Comparison of ENCODE assay signal across 26 cellular contexts in genomic region chr1:61852693-61853060, GRCh38.
"Had no signal": no experiment of that assay in that cellular context is flagged by ENCODE, and none has a peak within 500 bp of the region (broad histone marks: within the 10 kb centered on the region; RNA-seq: fewer than 3 reads in every experiment).

No MANE protein-coding gene starts in this region.

- DNase-seq: kidney; left colon; left lung; lower lobe of right lung; psoas muscle; right lobe of liver; stimulated activated CD4-positive, alpha-beta T cell treated with anti-CD3 and anti-CD28 coated beads, Interleukin-1b, Interleukin-23, amount 100 ng/mL, for 48 hours; stimulated activated CD4-positive, alpha-beta T cell treated with anti-CD3 and anti-CD28 coated beads, Interleukin-2, amount 100 ng/mL, for 48 hours; stimulated activated CD4-positive, alpha-beta T cell treated with anti-CD3 and anti-CD28 coated beads, Interleukin-4, amount 100 ng/mL, for 4 hours; stimulated activated CD8-positive, alpha-beta memory T cell treated with anti-CD3 and anti-CD28 coated beads, Interleukin-4, amount 100 ng/mL, for 48 hours; stimulated activated naive CD4-positive, alpha-beta T cell treated with Interleukin-2 at 50 U/mL for 16 hours; stimulated activated naive CD8-positive, alpha-beta T cell treated with anti-CD3 and anti-CD28 coated beads, Interleukin-15, amount 100 ng/mL, for 72 hours; testis; thyroid gland; transverse colon; upper lobe of left lung had no signal

- H3K4me2 ChIP-seq: smooth muscle cell had no signal

- H3K9me3 ChIP-seq: left lung, lower lobe of right lung, mucosa of descending colon, psoas muscle, right atrium auricular region, right lobe of liver, testis, thyroid gland, transverse colon, upper lobe of left lung, vagina had no signal

- H3K27me3 Mint-ChIP-seq: memory B cell; naive thymus-derived CD4-positive, alpha-beta T cell; natural killer cell treated with Interleukin-12 subunit alpha and Interleukin-12 subunit beta and Interleukin-15 and Interleukin-18, amount 100 ng/mL, for 72 hours; stimulated activated memory B cell treated with anti-CD40 and anti-IgM and Interleukin-4, amounts not matched to agents 10 μg/mL and 1 μg/mL and 100 μg/mL, for 72 hours; stimulated activated naive CD8-positive, alpha-beta T cell treated with anti-CD3 and anti-CD28 coated beads, Interleukin-15, amount 100 ng/mL, for 72 hours had no signal

- H3K4me1 Mint-ChIP-seq: memory B cell; neural crest cell; stimulated activated memory B cell treated with anti-CD40 and anti-IgM and Interleukin-4, amounts not matched to agents 10 μg/mL and 1 μg/mL and 100 μg/mL, for 72 hours; stimulated activated naive CD8-positive, alpha-beta T cell treated with anti-CD3 and anti-CD28 coated beads, Interleukin-15, amount 100 ng/mL, for 72 hours had no signal

- H3K36me3 ChIP-seq: left lung, right atrium auricular region, thyroid gland had no signal

- H3K4me1 ChIP-seq: lower lobe of right lung, parathyroid adenoma, right lobe of liver, testis, thyroid gland, transverse colon, vagina had no signal

- H3K36me3 Mint-ChIP-seq: natural killer cell treated with Interleukin-12 subunit alpha and Interleukin-12 subunit beta and Interleukin-15 and Interleukin-18, amount 100 ng/mL, for 72 hours had no signal

- H3K4me3 ChIP-seq: left lung, lower lobe of right lung, mucosa of descending colon, psoas muscle, right atrium auricular region, right lobe of liver, smooth muscle cell, testis, thyroid gland, transverse colon, upper lobe of left lung, vagina had no signal

- H3K79me2 ChIP-seq: parathyroid adenoma had no signal

- ATAC-seq: natural killer cell treated with Interleukin-12 subunit alpha and Interleukin-12 subunit beta and Interleukin-15 and Interleukin-18, amount 100 ng/mL, for 72 hours; stimulated activated memory B cell treated with anti-CD40 and anti-IgM and Interleukin-4, amounts not matched to agents 10 μg/mL and 1 μg/mL and 100 μg/mL, for 72 hours; stimulated activated naive CD8-positive, alpha-beta T cell treated with anti-CD3 and anti-CD28 coated beads, Interleukin-15, amount 100 ng/mL, for 72 hours had no signal

- H3K27ac ChIP-seq: left lung, lower lobe of right lung, parathyroid adenoma, psoas muscle, right atrium auricular region, right lobe of liver, testis, thyroid gland, transverse colon, upper lobe of left lung, vagina had no signal

- H3K9me3 Mint-ChIP-seq: memory B cell; naive thymus-derived CD4-positive, alpha-beta T cell; natural killer cell treated with Interleukin-12 subunit alpha and Interleukin-12 subunit beta and Interleukin-15 and Interleukin-18, amount 100 ng/mL, for 72 hours; neural crest cell; stimulated activated memory B cell treated with anti-CD40 and anti-IgM and Interleukin-4, amounts not matched to agents 10 μg/mL and 1 μg/mL and 100 μg/mL, for 72 hours; stimulated activated naive CD8-positive, alpha-beta T cell treated with anti-CD3 and anti-CD28 coated beads, Interleukin-15, amount 100 ng/mL, for 72 hours had no signal

- H2AFZ ChIP-seq: parathyroid adenoma had no signal

- H3K4me3 Mint-ChIP-seq: memory B cell; naive thymus-derived CD4-positive, alpha-beta T cell; natural killer cell treated with Interleukin-12 subunit alpha and Interleukin-12 subunit beta and Interleukin-15 and Interleukin-18, amount 100 ng/mL, for 72 hours; neural crest cell; stimulated activated memory B cell treated with anti-CD40 and anti-IgM and Interleukin-4, amounts not matched to agents 10 μg/mL and 1 μg/mL and 100 μg/mL, for 72 hours; stimulated activated naive CD8-positive, alpha-beta T cell treated with anti-CD3 and anti-CD28 coated beads, Interleukin-15, amount 100 ng/mL, for 72 hours had no signal

- H3K9ac ChIP-seq: parathyroid adenoma had no signal

- H3K27me3 ChIP-seq: left lung, right atrium auricular region, right lobe of liver, testis, thyroid gland, transverse colon, upper lobe of left lung, vagina had no signal

- H3K27ac Mint-ChIP-seq: memory B cell; natural killer cell treated with Interleukin-12 subunit alpha and Interleukin-12 subunit beta and Interleukin-15 and Interleukin-18, amount 100 ng/mL, for 72 hours; stimulated activated memory B cell treated with anti-CD40 and anti-IgM and Interleukin-4, amounts not matched to agents 10 μg/mL and 1 μg/mL and 100 μg/mL, for 72 hours; stimulated activated naive CD8-positive, alpha-beta T cell treated with anti-CD3 and anti-CD28 coated beads, Interleukin-15, amount 100 ng/mL, for 72 hours had no signal
